Comparison of ENCODE assay signal across 8 cellular contexts in the genomic region with DNA sequence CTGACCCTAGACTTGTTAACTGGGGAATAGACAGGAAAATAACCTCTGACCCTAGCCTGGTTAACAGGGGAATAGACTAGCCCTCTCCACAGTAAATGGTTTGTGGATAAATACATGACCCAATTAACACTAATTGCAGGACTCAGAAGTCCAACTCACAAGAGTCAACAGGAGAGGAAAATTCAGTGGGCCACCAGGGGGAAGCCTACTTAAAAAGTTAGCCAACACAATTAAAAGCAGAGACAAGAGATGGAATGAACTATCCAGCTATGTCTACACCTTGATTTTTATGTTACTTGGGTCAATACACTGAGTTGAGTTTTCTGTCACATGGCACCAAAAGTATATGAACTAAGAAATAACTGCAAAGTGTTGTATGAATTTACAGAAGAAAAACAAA.
DNase-seq lines count a peak whose midpoint lies in the region; ATAC-seq and TF ChIP-seq lines count a peak whose summit lies in the region.

No MANE protein-coding gene starts in this region.

- H3K4me2 ChIP-seq in DND-41 (ENCODE audit: insufficient read depth, low read length) (no peak overlapping the region), GM23248 (ENCODE audit: unreplicated experiment) (no peak overlapping the region)

- H3K27me3 ChIP-seq in DND-41 (ENCODE audit: insufficient read depth, low read length, poor library complexity) = no peaks in the 10 kb centered on the region
- H3K27me3 ChIP-seq in GM23248 (replicated peaks; ENCODE audit: insufficient read depth) = no peaks in the 10 kb centered on the region
- no peaks in the 10 kb centered on the region for H3K27me3 ChIP-seq in right lobe of liver

- H2AFZ ChIP-seq in DND-41 (ENCODE audit: low read depth, low read length) (no peak overlapping the region), GM23248 (no peak overlapping the region)

- no peak overlapping the region for H3K9ac ChIP-seq in DND-41 (ENCODE audit: low read depth, low read length)
- no peak overlapping the region for H3K9ac ChIP-seq in GM23248

- H3K36me3 ChIP-seq in DND-41 (ENCODE audit: insufficient read depth, low read length) (no peaks in the 10 kb centered on the region), GM23248 (ENCODE audit: low read depth) (no peaks in the 10 kb centered on the region), right lobe of liver (no peaks in the 10 kb centered on the region)

- H4K20me1 ChIP-seq in DND-41 (ENCODE audit: insufficient read depth, low read length) (no peaks in the 10 kb centered on the region), GM23248 (ENCODE audit: insufficient read depth) (no peaks in the 10 kb centered on the region)

- peaks cover 63% of the 10 kb centered on the region for H3K4me1 ChIP-seq in DND-41 (ENCODE audit: insufficient read depth, low read length)
- peaks cover 29% of the 10 kb centered on the region for H3K4me1 ChIP-seq in GM23248 (ENCODE audit: insufficient read depth)
- H3K4me1 ChIP-seq in right lobe of liver = no peaks in the 10 kb centered on the region

- H3K4me3 ChIP-seq in DND-41 (ENCODE audit: low read depth in 1 of 2, low read length in 2 of 2) (no peak overlapping the region), GM23248 (no peak overlapping the region), right lobe of liver (no peak overlapping the region)

- peaks cover 26% of the 10 kb centered on the region for H3F3A ChIP-seq in GM23248 (ENCODE audit: insufficient read depth)

- H3K9me3 ChIP-seq in DND-41 (ENCODE audit: insufficient read depth, low read length, severe bottlenecking) (peaks cover 4% of the 10 kb centered on the region), GM23248 (ENCODE audit: low read depth) (no peaks in the 10 kb centered on the region), right lobe of liver (no peaks in the 10 kb centered on the region)

- no peaks in the 10 kb centered on the region for H3K9me2 ChIP-seq in GM23248 (ENCODE audit: insufficient read depth)

- H3K27ac ChIP-seq in DND-41 (ENCODE audit: low read length) = peak overlapping the region; percentile 50
- H3K27ac ChIP-seq in GM23248 = no peak overlapping the region
- no peak overlapping the region for H3K27ac ChIP-seq in right lobe of liver

- no peak for TF ChIP-seq POLR2A in right lobe of liver (IDR thresholded peaks at IDR 0.05)

- no peak for ATAC-seq in DND-41 (ENCODE audit: insufficient read depth, low read depth)
- ATAC-seq in right lobe of liver = peak; percentile 71 to 80 (median 75)

- H3K79me2 ChIP-seq in DND-41 (ENCODE audit: insufficient read depth, low read length) (no peaks in the 10 kb centered on the region), GM23248 (ENCODE audit: insufficient read depth) (no peaks in the 10 kb centered on the region)

- DNase-seq in DND-41 = peak; percentile 59
- peak; percentile 29 for DNase-seq in GM23248
- peak; percentile 23 for DNase-seq in RPMI8226
- DNase-seq in amniotic epithelial cell (ENCODE audit: low read depth) = peak; percentile 57
- DNase-seq in right lobe of liver = peak in 2 of 3 donors; percentile 37 to 58
- DNase-seq in stimulated activated naive CD4-positive, alpha-beta T cell (lab: John Stamatoyannopoulos, UW) = peak; percentile 3 to 48 (median 25)
- DNase-seq in NCI-H2029 treated with DMSO at 0.1 percent for 48 hours (lab: John Stamatoyannopoulos, UW) = no peak
- DNase-seq in DMS79 treated with DMSO at 0.1 percent for 48 hours (lab: John Stamatoyannopoulos, UW) = no peak

- in situ Hi-C loops in GM23248 (cut with MboI) = no loop called here

- intact Hi-C loops in right lobe of liver (cut with DNase I) = no loop called here

- TF ChIP-seq CTCF in DND-41 (IDR thresholded peaks at IDR 0.05; ENCODE audit: borderline replicate concordance, extremely low read depth, low read length, poor library complexity, severe bottlenecking) = peak; percentile 56
- TF ChIP-seq CTCF in right lobe of liver (IDR thresholded peaks at IDR 0.05) = peak; percentile 50 to 58 (median 54)

Comparison
In these comparisons a context has a peak if more than half of its experiments do, and no peak if none do; other contexts are left out.
1. DNase-seq: peak in DND-41 (single experiment), GM23248 (single experiment), RPMI8226 (single experiment), amniotic epithelial cell (single experiment), right lobe of liver (2 of 3) and stimulated activated naive CD4-positive, alpha-beta T cell (6 of 6); none in NCI-H2029 treated with DMSO at 0.1 percent for 48 hours (single experiment) and DMS79 treated with DMSO at 0.1 percent for 48 hours (single experiment).